ENCODE assay signal across 1 cellular context in genomic region chr15:65248506-65248905, GRCh38.
TF ChIP-seq lines count a peak whose summit lies in the region.

No MANE protein-coding gene starts in this region.

TF ChIP-seq in IMR-90, 13 proteins besides CTCF, POLR2A, EP300 and RAD21:
- no peak for TF ChIP-seq CEBPB (IDR thresholded peaks at IDR 0.05; ENCODE audit: low read depth, low read length)
- TF ChIP-seq SMC3 (IDR thresholded peaks at IDR 0.05; ENCODE audit: low read depth, low read length): no peak
- TF ChIP-seq USF2 (IDR thresholded peaks at IDR 0.05; ENCODE audit: low read depth, low read length): no peak
- no peak for TF ChIP-seq MAFK (IDR thresholded peaks at IDR 0.05; ENCODE audit: low read depth, low read length)
- no peak for TF ChIP-seq MXI1 (IDR thresholded peaks at IDR 0.05; ENCODE audit: borderline replicate concordance, low read depth, low read length)
- TF ChIP-seq CHD1 (IDR thresholded peaks at IDR 0.05; ENCODE audit: low read depth, low read length): no peak
- TF ChIP-seq RFX5 (IDR thresholded peaks at IDR 0.05; ENCODE audit: low read depth, low read length): no peak
TF ChIP-seq in IMR-90: peak in this region for 0.
